9 cellular contexts compared by ENCODE assay signal in the genomic region with DNA sequence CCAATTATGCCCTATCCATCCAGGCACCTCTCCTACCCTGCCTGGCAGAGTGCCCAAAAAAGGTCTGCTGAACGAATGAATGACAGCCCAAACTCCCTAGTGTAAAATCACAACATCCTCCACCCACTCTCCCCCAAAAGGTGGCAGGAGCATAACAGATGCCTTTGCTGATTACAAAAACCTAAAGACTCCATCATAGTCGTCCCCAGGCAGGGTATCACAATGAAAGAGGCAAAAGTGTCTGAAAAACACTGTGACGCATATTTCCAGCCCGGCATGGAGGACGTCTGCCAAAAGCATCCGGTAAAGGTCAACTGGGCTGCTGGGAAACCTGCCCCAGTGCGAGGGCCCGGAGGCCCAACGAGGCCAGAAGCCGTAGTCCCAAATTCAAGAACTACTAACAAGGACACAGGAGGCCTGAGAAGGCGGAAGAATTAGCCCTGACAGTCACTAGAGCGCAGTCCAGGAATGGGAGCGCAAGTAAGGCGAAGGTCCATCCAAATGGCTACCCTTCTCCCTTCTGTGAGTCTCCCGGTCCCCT. TPM values are rescaled to one million over a fixed set of nuclear protein-coding genes. Genes with fewer than 3 reads are reported as not detected.
DNase-seq lines count a peak whose midpoint lies in the region; ATAC-seq, FAIRE-seq and TF ChIP-seq lines count a peak whose summit lies in the region.
"Had no signal": no experiment of that assay in that cellular context is flagged by ENCODE, and none has a peak within 500 bp of the region (broad histone marks: within the 10 kb centered on the region; RNA-seq: fewer than 3 reads in every experiment).

No MANE protein-coding gene starts in this region.

- peak overlapping the region; percentile 100 for H3K4me3 ChIP-seq in Jurkat, Clone E6-1 (ENCODE audit: low read length)
- peak overlapping the region; percentile 85 for H3K4me3 ChIP-seq in neuron (ENCODE audit: low read length)

- ATAC-seq in GM18520 (IDR thresholded peaks at IDR 0.05; ENCODE audit: unreplicated experiment): no peak

- DNase-seq in GM19239 (ENCODE audit: insufficient read length, low spot score) (no peak), activated T-cell treated with anti-CD3 and anti-CD28 coated beads for 24 hours (ENCODE audit: low read depth) (peak; percentile 21), fibroblast of gingiva (ENCODE audit: low read depth) (peak; percentile 40), NCI-H2081 treated with DMSO at 0.1 percent for 48 hours (lab: John Stamatoyannopoulos, UW) (no peak), GM20000 (ENCODE audit: low spot score) (no peak)
- no peak for DNase-seq in Jurkat, Clone E6-1 (ENCODE audit: low read depth, low spot score)

- peak overlapping the region; percentile 37 for H2AFZ ChIP-seq in neuron (ENCODE audit: low read depth, low read length)

- peak; percentile 60 for FAIRE-seq in GM19239 (lab: Jason Lieb, UNC)
- FAIRE-seq: colon had no signal

- H3K27me3 ChIP-seq in neuron (ENCODE audit: insufficient read depth, low read length): no peaks in the 10 kb centered on the region

- H3K9me3 ChIP-seq in neuron (ENCODE audit: low read length): no peaks in the 10 kb centered on the region

- TF ChIP-seq CTCF in GM20000 (IDR thresholded peaks at IDR 0.05; ENCODE audit: extremely low read depth, missing control alignments): no peak

- peaks cover 16% of the 10 kb centered on the region for H3K4me1 ChIP-seq in neuron (ENCODE audit: insufficient read depth, low read length)

- H3K36me3 ChIP-seq in neuron (ENCODE audit: insufficient read depth, low read length): peaks cover 16% of the 10 kb centered on the region

RNA-seq across cellular contexts. Expression of gene SMIM12, which starts 0.6 kb away (rescaled TPM):
- 57.2 TPM for polyA plus RNA-seq in Jurkat, Clone E6-1 (2012; ENCODE audit: insufficient read depth, insufficient read length)

Comparison
In these comparisons a context has a peak if more than half of its experiments do, and no peak if none do; other contexts are left out.
1. DNase-seq: peak in activated T-cell treated with anti-CD3 and anti-CD28 coated beads for 24 hours (single experiment) and fibroblast of gingiva (single experiment); none in GM19239 (single experiment), Jurkat, Clone E6-1 (single experiment), NCI-H2081 treated with DMSO at 0.1 percent for 48 hours (single experiment) and GM20000 (single experiment).